ENCODE assay signal across 11 cellular contexts in the genomic region with DNA sequence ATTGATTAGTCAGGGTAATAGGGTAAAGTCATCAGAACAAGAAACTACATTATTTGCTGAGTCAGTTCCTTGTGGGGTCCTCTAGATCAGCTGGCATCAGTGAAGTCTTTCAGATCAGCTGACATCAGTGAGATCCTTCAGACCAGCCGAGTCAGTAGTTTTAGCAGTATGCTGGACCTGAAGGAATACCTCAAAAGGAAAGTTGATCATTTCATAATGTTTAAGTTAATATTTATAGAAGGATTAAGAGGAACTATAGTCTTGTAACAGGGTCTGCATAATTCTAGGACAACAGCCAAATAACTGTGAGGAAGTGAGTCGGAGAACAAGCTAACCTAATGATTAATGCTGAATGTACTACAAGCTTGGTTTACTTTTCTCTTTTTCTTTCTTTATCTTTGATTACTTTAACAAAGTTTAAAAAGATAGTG. TPM values are rescaled to one million over a fixed set of nuclear protein-coding genes. Genes with fewer than 3 reads are reported as not detected.
A peak's percentile ranks its signal among the peaks of the same experiment; 100 is the strongest.
DNase-seq lines count a peak whose midpoint lies in the region; ATAC-seq and TF ChIP-seq lines count a peak whose summit lies in the region.
"Had no signal": no experiment of that assay in that cellular context is flagged by ENCODE, and none has a peak within 500 bp of the region (broad histone marks: within the 10 kb centered on the region; RNA-seq: fewer than 3 reads in every experiment).

No MANE protein-coding gene starts in this region.

- no peaks in the 10 kb centered on the region for H3K23me2 ChIP-seq in H9 (ENCODE audit: insufficient read length, low read depth, low read length, poor library complexity, severe bottlenecking)

- H2BK12ac ChIP-seq in H9 (ENCODE audit: insufficient read length, low read depth, low read length), result no peak overlapping the region

- H3K27me3 ChIP-seq in osteoblast (ENCODE audit: insufficient read depth, low read length) (no peaks in the 10 kb centered on the region), H9 (ENCODE audit: insufficient read depth, low read length) (no peaks in the 10 kb centered on the region), transverse colon (no peaks in the 10 kb centered on the region)

- H3K36me3 ChIP-seq in osteoblast (ENCODE audit: insufficient read depth, low read length), result no peaks in the 10 kb centered on the region
- no peaks in the 10 kb centered on the region for H3K36me3 ChIP-seq in transverse colon
- H3K36me3 ChIP-seq: left ventricle myocardium inferior had no signal

- H3K27me3 Mint-ChIP-seq in activated T-cell treated with anti-CD3 and anti-CD28 coated beads, Interleukin-2, amount 50 U/mL, for 72 hours (ENCODE audit: low read depth), result no peaks in the 10 kb centered on the region
- H3K27me3 Mint-ChIP-seq in H9 (ENCODE audit: low read depth), result no peaks in the 10 kb centered on the region

- peaks cover 0 to 2% of the 10 kb centered on the region in 2 donors for H3K9me3 Mint-ChIP-seq in activated T-cell treated with anti-CD3 and anti-CD28 coated beads, Interleukin-2, amount 50 U/mL, for 72 hours
- no peaks in the 10 kb centered on the region for H3K9me3 Mint-ChIP-seq in H9
- H3K9me3 Mint-ChIP-seq: activated naive CD4-positive, alpha-beta T cell treated with anti-CD3 and anti-CD28 coated beads, Interleukin-2, amount 50 U/mL, for 72 hours had no signal

- no peak overlapping the region for H2BK15ac ChIP-seq in H9 (ENCODE audit: low read depth, low read length)

- H3K9ac ChIP-seq in H9 (ENCODE audit: extremely low read depth, insufficient read length, low read length), result no peak overlapping the region

- H2AFZ ChIP-seq in osteoblast (ENCODE audit: low read length) (no peak overlapping the region), H9 (ENCODE audit: low read length) (no peak overlapping the region)

- no peak overlapping the region for H4K5ac ChIP-seq in H9 (ENCODE audit: insufficient read length, low read depth, low read length)

- H2BK20ac ChIP-seq in H9 (ENCODE audit: low read depth, low read length, poor library complexity, severe bottlenecking), result no peak overlapping the region

- no peak overlapping the region for H2BK120ac ChIP-seq in H9 (ENCODE audit: low read depth, low read length, poor library complexity, severe bottlenecking)

- no peaks in the 10 kb centered on the region for H3K79me2 ChIP-seq in osteoblast (ENCODE audit: insufficient read depth, low read length)
- no peaks in the 10 kb centered on the region for H3K79me2 ChIP-seq in H9 (ENCODE audit: insufficient read depth, low read length)

- H3K27ac ChIP-seq in osteoblast (ENCODE audit: low read depth, low read length) (no peak overlapping the region), H9 (ENCODE audit: insufficient read length, low read depth, low read length) (no peak overlapping the region), transverse colon (no peak overlapping the region)
- H3K27ac ChIP-seq: left ventricle myocardium inferior had no signal

- ATAC-seq in GM18861 (IDR thresholded peaks at IDR 0.05; ENCODE audit: unreplicated experiment), result peak; percentile 44
- no peak for ATAC-seq in activated T-cell treated with anti-CD3 and anti-CD28 coated beads, Interleukin-2, amount 50 U/mL, for 72 hours (replicated peaks in 1 of 2)
- ATAC-seq: activated naive CD4-positive, alpha-beta T cell treated with anti-CD3 and anti-CD28 coated beads, Interleukin-2, amount 50 U/mL, for 72 hours; Right ventricle myocardium inferior had no signal

- intact Hi-C loops in transverse colon (cut with DNase I; ENCODE audit: low total_unique reads), result no loop called here

- no peaks in the 10 kb centered on the region for H3K9me3 ChIP-seq in osteoblast (ENCODE audit: low read depth, low read length)
- no peaks in the 10 kb centered on the region for H3K9me3 ChIP-seq in H9 (ENCODE audit: control insufficient read depth, low read depth, low read length)
- no peaks in the 10 kb centered on the region for H3K9me3 ChIP-seq in transverse colon

- H2BK5ac ChIP-seq in H9 (ENCODE audit: insufficient read length, low read length), result no peak overlapping the region

- no peak overlapping the region for H3K14ac ChIP-seq in H9 (ENCODE audit: insufficient read depth, low read length)

- no peaks in the 10 kb centered on the region for H3K36me3 Mint-ChIP-seq in activated T-cell treated with anti-CD3 and anti-CD28 coated beads, Interleukin-2, amount 50 U/mL, for 72 hours (ENCODE audit: insufficient read depth in 2 of 2)
- no peaks in the 10 kb centered on the region for H3K36me3 Mint-ChIP-seq in H9 (ENCODE audit: insufficient read depth in 1 of 3, low read depth in 3 of 3)
- H3K36me3 Mint-ChIP-seq: activated naive CD4-positive, alpha-beta T cell treated with anti-CD3 and anti-CD28 coated beads, Interleukin-2, amount 50 U/mL, for 72 hours had no signal

- in situ Hi-C loops in transverse colon (cut with MboI; ENCODE audit: low pct_ligation_motif_present in 1 of 4, low pct_unique_long_range_greater_than_20kb in 1 of 4, low sequenced_read_pairs in 3 of 4), result no loop called here

- H4K8ac ChIP-seq in H9 (replicated peaks; ENCODE audit: insufficient read length, low read depth, low read length), result no peak overlapping the region

- no peak overlapping the region for H3K18ac ChIP-seq in H9 (ENCODE audit: insufficient read length, low read depth, low read length)

- H3T11ph ChIP-seq in H9 (ENCODE audit: low read length), result no peak overlapping the region

- H3K4me3 Mint-ChIP-seq in activated T-cell treated with anti-CD3 and anti-CD28 coated beads, Interleukin-2, amount 50 U/mL, for 72 hours, result no peak overlapping the region
- no peak overlapping the region for H3K4me3 Mint-ChIP-seq in H9

- H3K4me1 Mint-ChIP-seq in activated T-cell treated with anti-CD3 and anti-CD28 coated beads, Interleukin-2, amount 50 U/mL, for 72 hours (ENCODE audit: low read depth), result no peaks in the 10 kb centered on the region
- H3K4me1 Mint-ChIP-seq in H9, result peaks cover 3 to 7% of the 10 kb centered on the region in 2 experiments

- H3K4ac ChIP-seq in H9 (ENCODE audit: low read depth, low read length), result no peak overlapping the region

- H4K20me1 ChIP-seq in osteoblast (ENCODE audit: insufficient read depth, low read length) (no peaks in the 10 kb centered on the region), H9 (ENCODE audit: control insufficient read depth, insufficient read depth, insufficient read length) (no peaks in the 10 kb centered on the region)

- H4K91ac ChIP-seq in H9 (ENCODE audit: insufficient read length, low read depth, low read length), result no peak overlapping the region

- TF ChIP-seq CTCF in NB4 (IDR thresholded peaks at IDR 0.05; ENCODE audit: low read depth, low read length), result no peak
- TF ChIP-seq CTCF in choroid plexus epithelial cell (conservative IDR thresholded peaks at IDR 0.05; ENCODE audit: low read depth, low read length), result no peak
- TF ChIP-seq CTCF in osteoblast (IDR thresholded peaks at IDR 0.05; ENCODE audit: extremely low read depth, low read depth, low read length), result no peak
- TF ChIP-seq CTCF in H9 (conservative IDR thresholded peaks at IDR 0.05), result no peak
- no peak for TF ChIP-seq CTCF in transverse colon (IDR thresholded peaks at IDR 0.05)

- H3K4me3 ChIP-seq in NB4 (ENCODE audit: low read depth, low read length) (no peak overlapping the region), choroid plexus epithelial cell (ENCODE audit: low read depth, low read length) (no peak overlapping the region), osteoblast (ENCODE audit: insufficient read depth, low read length) (no peak overlapping the region), transverse colon (no peak overlapping the region)
- H3K4me3 ChIP-seq: left ventricle myocardium inferior had no signal

- H3K4me2 ChIP-seq in osteoblast (ENCODE audit: insufficient read depth, low read length) (peak overlapping the region; percentile 41), H9 (ENCODE audit: insufficient read depth, insufficient read length, low read length) (no peak overlapping the region)

- no CpG with 5 or more reads among the region's 2 CpGs for WGBS in H9 (ENCODE audit: extremely low coverage, insufficient read length, low lambda C conversion rate)
- WGBS in transverse colon (ENCODE audit: low coverage in 1 of 2), 2 donors, result 25 to 38% methylated on average over 2 of the region's 2 CpGs

- no peak overlapping the region for H3K27ac Mint-ChIP-seq in activated T-cell treated with anti-CD3 and anti-CD28 coated beads, Interleukin-2, amount 50 U/mL, for 72 hours
- 0 out of 7 replicates have a peak overlapping the region, but pooled peaks of 1 of the 3 experiments have one; percentile 31 for H3K27ac Mint-ChIP-seq in H9
- H3K27ac Mint-ChIP-seq: activated naive CD4-positive, alpha-beta T cell treated with anti-CD3 and anti-CD28 coated beads, Interleukin-2, amount 50 U/mL, for 72 hours had no signal

- H2AK5ac ChIP-seq in H9 (ENCODE audit: insufficient read length, low read length), result no peak overlapping the region

- DNase-seq in NB4 (ENCODE audit: low read depth), result peak; percentile 9
- peak; percentile 80 for DNase-seq in choroid plexus epithelial cell (ENCODE audit: low read depth)
- no peak for DNase-seq in osteoblast (ENCODE audit: insufficient read length, low spot score, missing footprints)
- DNase-seq in activated T-cell treated with anti-CD3 and anti-CD28 coated beads, Interleukin-2, amount 50 U/mL, for 72 hours, result no peak
- no peak for DNase-seq in H9
- no peak for DNase-seq in germinal center (ENCODE audit: low spot score)
- DNase-seq in transverse colon, result no peak
- DNase-seq: left ventricle myocardium inferior had no signal

- H3K4me1 ChIP-seq in osteoblast (ENCODE audit: insufficient read depth, low read length) (peaks cover 5% of the 10 kb centered on the region), H9 (ENCODE audit: insufficient read depth, low read length) (no peaks in the 10 kb centered on the region), transverse colon (peaks cover 0 to 25% (median 7%) of the 10 kb centered on the region in 4 donors)
- H3K4me1 ChIP-seq: left ventricle myocardium inferior had no signal

- no peak overlapping the region for H3K23ac ChIP-seq in H9 (ENCODE audit: insufficient read length, low read depth, low read length)

- TF ChIP-seq POLR2A in NB4 (IDR thresholded peaks at IDR 0.05; ENCODE audit: extremely low read depth, insufficient read length) (no peak), transverse colon (IDR thresholded peaks at IDR 0.05) (no peak)

- H3K56ac ChIP-seq in H9 (ENCODE audit: insufficient read length, low read depth, low read length), result no peak overlapping the region

- H3K79me1 ChIP-seq in H9 (ENCODE audit: insufficient read depth, low read depth, low read length, poor library complexity, severe bottlenecking), result no peaks in the 10 kb centered on the region

- TF ChIP-seq EP300 in transverse colon (IDR thresholded peaks at IDR 0.05; ENCODE audit: low read depth), result no peak

RNA-seq across cellular contexts. Expression of a gene that starts 1.0 kb away (rescaled TPM):
- total RNA-seq in osteoblast (under 0.01 TPM in 1 of 2 replicates, not detected in the other), H9 (2021) (not detected in 2 replicates), transverse colon (1 to 10 TPM in 3 of 4 donors, not detected in 1; 2.4 to 8.7 (median 5.6) TPM)
- total RNA-seq in activated T-cell treated with anti-CD3 and anti-CD28 coated beads, Interleukin-2, amount 50 U/mL, for 72 hours, result not detected
- total RNA-seq: activated naive CD4-positive, alpha-beta T cell treated with anti-CD3 and anti-CD28 coated beads, Interleukin-2, amount 50 U/mL, for 72 hours; left ventricle myocardium inferior; Right ventricle myocardium inferior had no signal

Comparison
In these comparisons a context has a peak if more than half of its experiments do, and no peak if none do; other contexts are left out.
1. DNase-seq: peak in NB4 (single experiment) and choroid plexus epithelial cell (single experiment); none in osteoblast (single experiment), activated T-cell treated with anti-CD3 and anti-CD28 coated beads, Interleukin-2, amount 50 U/mL, for 72 hours (0 of 2), H9 (single experiment), germinal center (single experiment) and transverse colon (single experiment).